In the genomic region with DNA sequence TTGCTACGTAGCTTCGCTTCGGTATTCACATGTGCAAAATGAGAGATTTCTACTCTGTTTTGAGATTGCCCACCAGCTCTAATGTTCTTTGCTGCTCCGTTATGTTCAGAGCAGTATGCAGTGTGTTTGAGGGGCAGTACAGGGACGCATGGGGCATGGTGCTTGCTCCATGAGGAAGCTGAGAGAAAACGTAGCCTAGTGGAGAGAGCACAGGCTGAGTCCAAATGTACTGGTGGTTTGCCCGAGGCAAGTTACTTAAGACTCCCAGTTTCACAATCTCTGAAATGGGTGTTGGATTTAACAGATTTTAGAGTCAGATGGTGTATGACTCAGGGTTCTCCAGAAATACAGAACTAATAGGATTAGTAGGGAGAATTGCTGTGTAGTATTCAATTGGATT, we compare ENCODE assay signal across 1 cellular context.
TF ChIP-seq lines count a peak whose summit lies in the region.

No MANE protein-coding gene starts in this region.

TF ChIP-seq in GM23338, 12 proteins besides CTCF, POLR2A, EP300 and RAD21:
- TF ChIP-seq, protein P1, sequence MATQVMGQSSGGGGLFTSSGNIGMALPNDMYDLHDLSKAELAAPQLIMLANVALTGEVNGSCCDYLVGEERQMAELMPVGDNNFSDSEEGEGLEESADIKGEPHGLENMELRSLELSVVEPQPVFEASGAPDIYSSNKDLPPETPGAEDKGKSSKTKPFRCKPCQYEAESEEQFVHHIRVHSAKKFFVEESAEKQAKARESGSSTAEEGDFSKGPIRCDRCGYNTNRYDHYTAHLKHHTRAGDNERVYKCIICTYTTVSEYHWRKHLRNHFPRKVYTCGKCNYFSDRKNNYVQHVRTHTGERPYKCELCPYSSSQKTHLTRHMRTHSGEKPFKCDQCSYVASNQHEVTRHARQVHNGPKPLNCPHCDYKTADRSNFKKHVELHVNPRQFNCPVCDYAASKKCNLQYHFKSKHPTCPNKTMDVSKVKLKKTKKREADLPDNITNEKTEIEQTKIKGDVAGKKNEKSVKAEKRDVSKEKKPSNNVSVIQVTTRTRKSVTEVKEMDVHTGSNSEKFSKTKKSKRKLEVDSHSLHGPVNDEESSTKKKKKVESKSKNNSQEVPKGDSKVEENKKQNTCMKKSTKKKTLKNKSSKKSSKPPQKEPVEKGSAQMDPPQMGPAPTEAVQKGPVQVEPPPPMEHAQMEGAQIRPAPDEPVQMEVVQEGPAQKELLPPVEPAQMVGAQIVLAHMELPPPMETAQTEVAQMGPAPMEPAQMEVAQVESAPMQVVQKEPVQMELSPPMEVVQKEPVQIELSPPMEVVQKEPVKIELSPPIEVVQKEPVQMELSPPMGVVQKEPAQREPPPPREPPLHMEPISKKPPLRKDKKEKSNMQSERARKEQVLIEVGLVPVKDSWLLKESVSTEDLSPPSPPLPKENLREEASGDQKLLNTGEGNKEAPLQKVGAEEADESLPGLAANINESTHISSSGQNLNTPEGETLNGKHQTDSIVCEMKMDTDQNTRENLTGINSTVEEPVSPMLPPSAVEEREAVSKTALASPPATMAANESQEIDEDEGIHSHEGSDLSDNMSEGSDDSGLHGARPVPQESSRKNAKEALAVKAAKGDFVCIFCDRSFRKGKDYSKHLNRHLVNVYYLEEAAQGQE (IDR thresholded peaks at IDR 0.05; ENCODE audit: unreplicated experiment), result no peak
- TF ChIP-seq JUNB (IDR thresholded peaks at IDR 0.05; ENCODE audit: unreplicated experiment) (no peak), NANOG (IDR thresholded peaks at IDR 0.05; ENCODE audit: borderline replicate concordance) (no peak), EZH2 (IDR thresholded peaks at IDR 0.05; ENCODE audit: low read depth, unreplicated experiment) (no peak), STAT1 (IDR thresholded peaks at IDR 0.05; ENCODE audit: unreplicated experiment) (no peak), ZNF331 (CRISPR knock-in tag; IDR thresholded peaks at IDR 0.05; ENCODE audit: low read depth) (no peak), EZH2phosphoT487 (IDR thresholded peaks at IDR 0.05; ENCODE audit: unreplicated experiment) (no peak), ZNF114 (CRISPR knock-in tag; IDR thresholded peaks at IDR 0.05) (no peak), CREB1 (CRISPR knock-in tag; IDR thresholded peaks at IDR 0.05; ENCODE audit: low read depth) (no peak), POLR2AphosphoS5 (IDR thresholded peaks at IDR 0.05; ENCODE audit: low read depth) (no peak)
- TF ChIP-seq, protein P2, sequence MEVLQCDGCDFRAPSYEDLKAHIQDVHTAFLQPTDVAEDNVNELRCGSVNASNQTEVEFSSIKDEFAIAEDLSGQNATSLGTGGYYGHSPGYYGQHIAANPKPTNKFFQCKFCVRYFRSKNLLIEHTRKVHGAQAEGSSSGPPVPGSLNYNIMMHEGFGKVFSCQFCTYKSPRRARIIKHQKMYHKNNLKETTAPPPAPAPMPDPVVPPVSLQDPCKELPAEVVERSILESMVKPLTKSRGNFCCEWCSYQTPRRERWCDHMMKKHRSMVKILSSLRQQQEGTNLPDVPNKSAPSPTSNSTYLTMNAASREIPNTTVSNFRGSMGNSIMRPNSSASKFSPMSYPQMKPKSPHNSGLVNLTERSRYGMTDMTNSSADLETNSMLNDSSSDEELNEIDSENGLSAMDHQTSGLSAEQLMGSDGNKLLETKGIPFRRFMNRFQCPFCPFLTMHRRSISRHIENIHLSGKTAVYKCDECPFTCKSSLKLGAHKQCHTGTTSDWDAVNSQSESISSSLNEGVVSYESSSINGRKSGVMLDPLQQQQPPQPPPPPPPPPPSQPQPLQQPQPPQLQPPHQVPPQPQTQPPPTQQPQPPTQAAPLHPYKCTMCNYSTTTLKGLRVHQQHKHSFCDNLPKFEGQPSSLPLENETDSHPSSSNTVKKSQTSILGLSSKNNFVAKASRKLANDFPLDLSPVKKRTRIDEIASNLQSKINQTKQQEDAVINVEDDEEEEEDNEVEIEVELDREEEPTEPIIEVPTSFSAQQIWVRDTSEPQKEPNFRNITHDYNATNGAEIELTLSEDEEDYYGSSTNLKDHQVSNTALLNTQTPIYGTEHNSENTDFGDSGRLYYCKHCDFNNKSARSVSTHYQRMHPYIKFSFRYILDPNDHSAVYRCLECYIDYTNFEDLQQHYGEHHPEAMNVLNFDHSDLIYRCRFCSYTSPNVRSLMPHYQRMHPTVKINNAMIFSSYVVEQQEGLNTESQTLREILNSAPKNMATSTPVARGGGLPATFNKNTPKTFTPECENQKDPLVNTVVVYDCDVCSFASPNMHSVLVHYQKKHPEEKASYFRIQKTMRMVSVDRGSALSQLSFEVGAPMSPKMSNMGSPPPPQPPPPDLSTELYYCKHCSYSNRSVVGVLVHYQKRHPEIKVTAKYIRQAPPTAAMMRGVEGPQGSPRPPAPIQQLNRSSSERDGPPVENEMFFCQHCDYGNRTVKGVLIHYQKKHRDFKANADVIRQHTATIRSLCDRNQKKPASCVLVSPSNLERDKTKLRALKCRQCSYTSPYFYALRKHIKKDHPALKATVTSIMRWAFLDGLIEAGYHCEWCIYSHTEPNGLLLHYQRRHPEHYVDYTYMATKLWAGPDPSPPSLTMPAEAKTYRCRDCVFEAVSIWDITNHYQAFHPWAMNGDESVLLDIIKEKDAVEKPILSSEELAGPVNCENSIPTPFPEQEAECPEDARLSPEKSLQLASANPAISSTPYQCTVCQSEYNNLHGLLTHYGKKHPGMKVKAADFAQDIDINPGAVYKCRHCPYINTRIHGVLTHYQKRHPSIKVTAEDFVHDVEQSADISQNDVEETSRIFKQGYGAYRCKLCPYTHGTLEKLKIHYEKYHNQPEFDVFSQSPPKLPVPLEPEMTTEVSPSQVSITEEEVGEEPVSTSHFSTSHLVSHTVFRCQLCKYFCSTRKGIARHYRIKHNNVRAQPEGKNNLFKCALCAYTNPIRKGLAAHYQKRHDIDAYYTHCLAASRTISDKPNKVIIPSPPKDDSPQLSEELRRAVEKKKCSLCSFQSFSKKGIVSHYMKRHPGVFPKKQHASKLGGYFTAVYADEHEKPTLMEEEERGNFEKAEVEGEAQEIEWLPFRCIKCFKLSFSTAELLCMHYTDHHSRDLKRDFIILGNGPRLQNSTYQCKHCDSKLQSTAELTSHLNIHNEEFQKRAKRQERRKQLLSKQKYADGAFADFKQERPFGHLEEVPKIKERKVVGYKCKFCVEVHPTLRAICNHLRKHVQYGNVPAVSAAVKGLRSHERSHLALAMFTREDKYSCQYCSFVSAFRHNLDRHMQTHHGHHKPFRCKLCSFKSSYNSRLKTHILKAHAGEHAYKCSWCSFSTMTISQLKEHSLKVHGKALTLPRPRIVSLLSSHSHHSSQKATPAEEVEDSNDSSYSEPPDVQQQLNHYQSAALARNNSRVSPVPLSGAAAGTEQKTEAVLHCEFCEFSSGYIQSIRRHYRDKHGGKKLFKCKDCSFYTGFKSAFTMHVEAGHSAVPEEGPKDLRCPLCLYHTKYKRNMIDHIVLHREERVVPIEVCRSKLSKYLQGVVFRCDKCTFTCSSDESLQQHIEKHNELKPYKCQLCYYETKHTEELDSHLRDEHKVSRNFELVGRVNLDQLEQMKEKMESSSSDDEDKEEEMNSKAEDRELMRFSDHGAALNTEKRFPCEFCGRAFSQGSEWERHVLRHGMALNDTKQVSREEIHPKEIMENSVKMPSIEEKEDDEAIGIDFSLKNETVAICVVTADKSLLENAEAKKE (CRISPR knock-in tag; IDR thresholded peaks at IDR 0.05), result no peak
- TF ChIP-seq, protein P3, sequence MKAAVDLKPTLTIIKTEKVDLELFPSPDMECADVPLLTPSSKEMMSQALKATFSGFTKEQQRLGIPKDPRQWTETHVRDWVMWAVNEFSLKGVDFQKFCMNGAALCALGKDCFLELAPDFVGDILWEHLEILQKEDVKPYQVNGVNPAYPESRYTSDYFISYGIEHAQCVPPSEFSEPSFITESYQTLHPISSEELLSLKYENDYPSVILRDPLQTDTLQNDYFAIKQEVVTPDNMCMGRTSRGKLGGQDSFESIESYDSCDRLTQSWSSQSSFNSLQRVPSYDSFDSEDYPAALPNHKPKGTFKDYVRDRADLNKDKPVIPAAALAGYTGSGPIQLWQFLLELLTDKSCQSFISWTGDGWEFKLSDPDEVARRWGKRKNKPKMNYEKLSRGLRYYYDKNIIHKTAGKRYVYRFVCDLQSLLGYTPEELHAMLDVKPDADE (IDR thresholded peaks at IDR 0.05), result no peak
TF ChIP-seq in GM23338: peak in this region for 0.
